ENCODE assay signal across 1 cellular context in genomic region chr1:114780344-114781226, GRCh38.
TF ChIP-seq lines count a peak whose summit lies in the region.

Gene SIKE1, minus strand, starts transcription at chr1:114780685. Its CDS starts 78 bp downstream, at chr1:114780607.

TF ChIP-seq in HepG2, 621 proteins besides CTCF, POLR2A, EP300 and RAD21 (continued from another document and continues in another):
- TF ChIP-seq GLMP (CRISPR knock-in tag; IDR thresholded peaks at IDR 0.05; ENCODE audit: borderline replicate concordance): no peak
- TF ChIP-seq, protein P1, sequence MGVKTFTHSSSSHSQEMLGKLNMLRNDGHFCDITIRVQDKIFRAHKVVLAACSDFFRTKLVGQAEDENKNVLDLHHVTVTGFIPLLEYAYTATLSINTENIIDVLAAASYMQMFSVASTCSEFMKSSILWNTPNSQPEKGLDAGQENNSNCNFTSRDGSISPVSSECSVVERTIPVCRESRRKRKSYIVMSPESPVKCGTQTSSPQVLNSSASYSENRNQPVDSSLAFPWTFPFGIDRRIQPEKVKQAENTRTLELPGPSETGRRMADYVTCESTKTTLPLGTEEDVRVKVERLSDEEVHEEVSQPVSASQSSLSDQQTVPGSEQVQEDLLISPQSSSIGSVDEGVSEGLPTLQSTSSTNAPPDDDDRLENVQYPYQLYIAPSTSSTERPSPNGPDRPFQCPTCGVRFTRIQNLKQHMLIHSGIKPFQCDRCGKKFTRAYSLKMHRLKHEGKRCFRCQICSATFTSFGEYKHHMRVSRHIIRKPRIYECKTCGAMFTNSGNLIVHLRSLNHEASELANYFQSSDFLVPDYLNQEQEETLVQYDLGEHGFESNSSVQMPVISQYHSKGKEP (CRISPR knock-in tag; IDR thresholded peaks at IDR 0.05): peak; percentile 17; the same call in 1 of the 2 replicates
- TF ChIP-seq SMAD1 (CRISPR knock-in tag; IDR thresholded peaks at IDR 0.05; ENCODE audit: borderline replicate concordance, low read depth): peak; percentile 38; the same call in 1 of the 2 replicates
- TF ChIP-seq ZNF761 (CRISPR knock-in tag; conservative IDR thresholded peaks at IDR 0.05): peak; percentile 79; the same call in 1 of the 2 replicates
- no peak for TF ChIP-seq DZIP1 (CRISPR knock-in tag; IDR thresholded peaks at IDR 0.05)
- TF ChIP-seq, protein P2, sequence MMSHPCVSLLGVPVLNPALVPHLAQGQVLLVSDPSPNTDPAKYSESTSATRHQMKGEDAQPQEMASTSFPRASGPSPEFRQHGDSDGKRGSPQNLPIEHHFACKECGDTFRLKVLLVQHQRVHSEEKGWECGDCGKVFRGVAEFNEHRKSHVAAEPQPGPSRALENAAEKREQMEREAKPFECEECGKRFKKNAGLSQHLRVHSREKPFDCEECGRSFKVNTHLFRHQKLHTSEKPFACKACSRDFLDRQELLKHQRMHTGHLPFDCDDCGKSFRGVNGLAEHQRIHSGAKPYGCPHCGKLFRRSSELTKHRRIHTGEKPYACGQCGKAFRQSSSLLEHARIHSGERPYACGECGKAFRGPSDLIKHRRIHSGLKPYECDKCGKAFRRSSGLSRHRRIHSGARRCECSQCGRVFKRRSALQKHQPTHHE (CRISPR knock-in tag; IDR thresholded peaks at IDR 0.05; ENCODE audit: borderline replicate concordance): peak; percentile 67; the same call in 1 of the 2 replicates
- no peak for TF ChIP-seq CSRNP2 (CRISPR knock-in tag; conservative IDR thresholded peaks at IDR 0.05; ENCODE audit: low read depth)
- TF ChIP-seq, protein P3, sequence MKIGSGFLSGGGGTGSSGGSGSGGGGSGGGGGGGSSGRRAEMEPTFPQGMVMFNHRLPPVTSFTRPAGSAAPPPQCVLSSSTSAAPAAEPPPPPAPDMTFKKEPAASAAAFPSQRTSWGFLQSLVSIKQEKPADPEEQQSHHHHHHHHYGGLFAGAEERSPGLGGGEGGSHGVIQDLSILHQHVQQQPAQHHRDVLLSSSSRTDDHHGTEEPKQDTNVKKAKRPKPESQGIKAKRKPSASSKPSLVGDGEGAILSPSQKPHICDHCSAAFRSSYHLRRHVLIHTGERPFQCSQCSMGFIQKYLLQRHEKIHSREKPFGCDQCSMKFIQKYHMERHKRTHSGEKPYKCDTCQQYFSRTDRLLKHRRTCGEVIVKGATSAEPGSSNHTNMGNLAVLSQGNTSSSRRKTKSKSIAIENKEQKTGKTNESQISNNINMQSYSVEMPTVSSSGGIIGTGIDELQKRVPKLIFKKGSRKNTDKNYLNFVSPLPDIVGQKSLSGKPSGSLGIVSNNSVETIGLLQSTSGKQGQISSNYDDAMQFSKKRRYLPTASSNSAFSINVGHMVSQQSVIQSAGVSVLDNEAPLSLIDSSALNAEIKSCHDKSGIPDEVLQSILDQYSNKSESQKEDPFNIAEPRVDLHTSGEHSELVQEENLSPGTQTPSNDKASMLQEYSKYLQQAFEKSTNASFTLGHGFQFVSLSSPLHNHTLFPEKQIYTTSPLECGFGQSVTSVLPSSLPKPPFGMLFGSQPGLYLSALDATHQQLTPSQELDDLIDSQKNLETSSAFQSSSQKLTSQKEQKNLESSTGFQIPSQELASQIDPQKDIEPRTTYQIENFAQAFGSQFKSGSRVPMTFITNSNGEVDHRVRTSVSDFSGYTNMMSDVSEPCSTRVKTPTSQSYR (CRISPR knock-in tag; IDR thresholded peaks at IDR 0.05; ENCODE audit: borderline replicate concordance): 0 out of 2 replicates have a peak, but pooled peaks have one; percentile 10
- TF ChIP-seq ISL2 (CRISPR knock-in tag; IDR thresholded peaks at IDR 0.05): no peak; the same call in 1 of the 2 replicates
- TF ChIP-seq, protein P4, sequence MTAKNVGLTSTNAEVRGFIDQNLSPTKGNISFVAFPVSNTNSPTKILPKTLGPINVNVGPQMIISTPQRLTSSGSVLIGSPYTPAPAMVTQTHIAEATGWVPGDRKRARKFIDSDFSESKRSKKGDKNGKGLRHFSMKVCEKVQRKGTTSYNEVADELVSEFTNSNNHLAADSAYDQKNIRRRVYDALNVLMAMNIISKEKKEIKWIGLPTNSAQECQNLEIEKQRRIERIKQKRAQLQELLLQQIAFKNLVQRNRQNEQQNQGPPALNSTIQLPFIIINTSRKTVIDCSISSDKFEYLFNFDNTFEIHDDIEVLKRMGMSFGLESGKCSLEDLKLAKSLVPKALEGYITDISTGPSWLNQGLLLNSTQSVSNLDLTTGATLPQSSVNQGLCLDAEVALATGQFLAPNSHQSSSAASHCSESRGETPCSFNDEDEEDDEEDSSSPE (CRISPR knock-in tag; IDR thresholded peaks at IDR 0.05): peak; percentile 44; the same call in 1 of the 2 replicates
- TF ChIP-seq, protein P5, sequence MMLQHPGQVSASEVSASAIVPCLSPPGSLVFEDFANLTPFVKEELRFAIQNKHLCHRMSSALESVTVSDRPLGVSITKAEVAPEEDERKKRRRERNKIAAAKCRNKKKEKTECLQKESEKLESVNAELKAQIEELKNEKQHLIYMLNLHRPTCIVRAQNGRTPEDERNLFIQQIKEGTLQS (CRISPR knock-in tag; IDR thresholded peaks at IDR 0.05): no peak; the same call in 1 of the 2 replicates
- TF ChIP-seq TAF15 (IDR thresholded peaks at IDR 0.05; ENCODE audit: low read depth, low read length, poor library complexity, severe bottlenecking): no peak
- TF ChIP-seq, protein P6, sequence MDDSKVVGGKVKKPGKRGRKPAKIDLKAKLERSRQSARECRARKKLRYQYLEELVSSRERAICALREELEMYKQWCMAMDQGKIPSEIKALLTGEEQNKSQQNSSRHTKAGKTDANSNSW (CRISPR knock-in tag; IDR thresholded peaks at IDR 0.05; ENCODE audit: borderline replicate concordance): peak; percentile 44; the same call in 1 of the 2 replicates
- no peak for TF ChIP-seq U2AF2 (IDR thresholded peaks at IDR 0.05; ENCODE audit: low read depth, low read length)
- TF ChIP-seq SMYD3 (CRISPR knock-in tag; IDR thresholded peaks at IDR 0.05): peak; percentile 26; the same call in 1 of the 2 replicates
- peak; percentile 95 for TF ChIP-seq ZNF224 (CRISPR knock-in tag; IDR thresholded peaks at IDR 0.05)
- peak; percentile 63; the same call in 1 of the 2 replicates for TF ChIP-seq RFXAP (CRISPR knock-in tag; IDR thresholded peaks at IDR 0.05; ENCODE audit: borderline replicate concordance)
- TF ChIP-seq, protein P7, sequence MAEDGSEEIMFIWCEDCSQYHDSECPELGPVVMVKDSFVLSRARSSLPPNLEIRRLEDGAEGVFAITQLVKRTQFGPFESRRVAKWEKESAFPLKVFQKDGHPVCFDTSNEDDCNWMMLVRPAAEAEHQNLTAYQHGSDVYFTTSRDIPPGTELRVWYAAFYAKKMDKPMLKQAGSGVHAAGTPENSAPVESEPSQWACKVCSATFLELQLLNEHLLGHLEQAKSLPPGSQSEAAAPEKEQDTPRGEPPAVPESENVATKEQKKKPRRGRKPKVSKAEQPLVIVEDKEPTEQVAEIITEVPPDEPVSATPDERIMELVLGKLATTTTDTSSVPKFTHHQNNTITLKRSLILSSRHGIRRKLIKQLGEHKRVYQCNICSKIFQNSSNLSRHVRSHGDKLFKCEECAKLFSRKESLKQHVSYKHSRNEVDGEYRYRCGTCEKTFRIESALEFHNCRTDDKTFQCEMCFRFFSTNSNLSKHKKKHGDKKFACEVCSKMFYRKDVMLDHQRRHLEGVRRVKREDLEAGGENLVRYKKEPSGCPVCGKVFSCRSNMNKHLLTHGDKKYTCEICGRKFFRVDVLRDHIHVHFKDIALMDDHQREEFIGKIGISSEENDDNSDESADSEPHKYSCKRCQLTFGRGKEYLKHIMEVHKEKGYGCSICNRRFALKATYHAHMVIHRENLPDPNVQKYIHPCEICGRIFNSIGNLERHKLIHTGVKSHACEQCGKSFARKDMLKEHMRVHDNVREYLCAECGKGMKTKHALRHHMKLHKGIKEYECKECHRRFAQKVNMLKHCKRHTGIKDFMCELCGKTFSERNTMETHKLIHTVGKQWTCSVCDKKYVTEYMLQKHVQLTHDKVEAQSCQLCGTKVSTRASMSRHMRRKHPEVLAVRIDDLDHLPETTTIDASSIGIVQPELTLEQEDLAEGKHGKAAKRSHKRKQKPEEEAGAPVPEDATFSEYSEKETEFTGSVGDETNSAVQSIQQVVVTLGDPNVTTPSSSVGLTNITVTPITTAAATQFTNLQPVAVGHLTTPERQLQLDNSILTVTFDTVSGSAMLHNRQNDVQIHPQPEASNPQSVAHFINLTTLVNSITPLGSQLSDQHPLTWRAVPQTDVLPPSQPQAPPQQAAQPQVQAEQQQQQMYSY (CRISPR knock-in tag; IDR thresholded peaks at IDR 0.05): no peak; the same call in 1 of the 2 replicates
- no peak for TF ChIP-seq CHD4 (IDR thresholded peaks at IDR 0.05; ENCODE audit: borderline replicate concordance, low read length)
- no peak for TF ChIP-seq HNRNPL (IDR thresholded peaks at IDR 0.05; ENCODE audit: low read depth, low read length)
- peak; percentile 30 for TF ChIP-seq AGO1 (IDR thresholded peaks at IDR 0.05; ENCODE audit: low read depth, low read length, poor library complexity, severe bottlenecking)
- TF ChIP-seq, protein P8, sequence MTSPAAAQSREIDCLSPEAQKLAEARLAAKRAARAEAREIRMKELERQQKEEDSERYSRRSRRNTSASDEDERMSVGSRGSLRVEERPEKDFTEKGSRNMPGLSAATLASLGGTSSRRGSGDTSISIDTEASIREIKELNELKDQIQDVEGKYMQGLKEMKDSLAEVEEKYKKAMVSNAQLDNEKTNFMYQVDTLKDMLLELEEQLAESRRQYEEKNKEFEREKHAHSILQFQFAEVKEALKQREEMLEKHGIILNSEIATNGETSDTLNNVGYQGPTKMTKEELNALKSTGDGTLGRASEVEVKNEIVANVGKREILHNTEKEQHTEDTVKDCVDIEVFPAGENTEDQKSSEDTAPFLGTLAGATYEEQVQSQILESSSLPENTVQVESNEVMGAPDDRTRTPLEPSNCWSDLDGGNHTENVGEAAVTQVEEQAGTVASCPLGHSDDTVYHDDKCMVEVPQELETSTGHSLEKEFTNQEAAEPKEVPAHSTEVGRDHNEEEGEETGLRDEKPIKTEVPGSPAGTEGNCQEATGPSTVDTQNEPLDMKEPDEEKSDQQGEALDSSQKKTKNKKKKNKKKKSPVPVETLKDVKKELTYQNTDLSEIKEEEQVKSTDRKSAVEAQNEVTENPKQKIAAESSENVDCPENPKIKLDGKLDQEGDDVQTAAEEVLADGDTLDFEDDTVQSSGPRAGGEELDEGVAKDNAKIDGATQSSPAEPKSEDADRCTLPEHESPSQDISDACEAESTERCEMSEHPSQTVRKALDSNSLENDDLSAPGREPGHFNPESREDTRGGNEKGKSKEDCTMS (CRISPR knock-in tag; conservative IDR thresholded peaks at IDR 0.05): no peak
- TF ChIP-seq NFRKB (IDR thresholded peaks at IDR 0.05): no peak
